ENCODE assay signal across 6 cellular contexts in genomic region chr11:66327171-66328035, GRCh38. TPM values are rescaled to one million over a fixed set of nuclear protein-coding genes. Genes with fewer than 3 reads are reported as not detected.
DNase-seq lines count a peak whose midpoint lies in the region; ATAC-seq, FAIRE-seq and TF ChIP-seq lines count a peak whose summit lies in the region.

No MANE protein-coding gene starts in this region.

- H3K4me1 ChIP-seq in HepG2 (ENCODE audit: insufficient read depth, low read length), result peaks cover 64% of the 10 kb centered on the region
- peaks cover 0 to 8% (median 0%) of the 10 kb centered on the region in 4 donors for H3K4me1 ChIP-seq in right lobe of liver
- H3K4me1 ChIP-seq in heart left ventricle, result peaks cover 4 to 39% (median 32%) of the 10 kb centered on the region in 12 donors

- H2AFZ ChIP-seq in HepG2 (ENCODE audit: low read length), result no peak overlapping the region

- H3K4me3 ChIP-seq in HepG2 (replicated peaks in 1 of 3; ENCODE audit: insufficient read depth in 1 of 3, low read depth in 2 of 3, low read length in 3 of 3) (peak overlapping the region in 2 of 3 experiments; percentile 11 to 76; a peak in 3 of 6 replicates), right lobe of liver (no peak overlapping the region), heart left ventricle (peak overlapping the region in 1 of 12 donors; percentile 3)

- POLR2A ChIA-PET in HepG2 (lab: Yijun Ruan, JAX), result interaction anchor here (1.0 to 1.8 kb wide), 4 partner anchors 9 to 39 kb away, joined by 7 to 40 read pairs (median 12); partner anchors contain the start of genes CD248, RIN1 and YIF1A

- H3K36me3 ChIP-seq in HepG2 (replicated peaks in 1 of 2; ENCODE audit: control insufficient read depth in 1 of 2, insufficient read depth in 2 of 2, low read length in 2 of 2) (no peaks in the 10 kb centered on the region), right lobe of liver (no peaks in the 10 kb centered on the region), heart left ventricle (peaks cover 0 to 6% (median 0%) of the 10 kb centered on the region in 9 donors)

- H3K79me2 ChIP-seq in HepG2 (ENCODE audit: insufficient read depth, low read length), result no peaks in the 10 kb centered on the region

- H3K27ac ChIP-seq in HepG2 (ENCODE audit: extremely low read length, insufficient read depth, low read length) (no peak overlapping the region), right lobe of liver (no peak overlapping the region), heart left ventricle (peak overlapping the region; percentile 25 to 86 (median 76))

- H3K27me3 ChIP-seq in HepG2 (ENCODE audit: control insufficient read depth in 1 of 2, insufficient read depth in 2 of 2, low read length in 2 of 2) (peaks cover 0 to 21% of the 10 kb centered on the region in 2 experiments; a peak in 3 of 5 replicates), right lobe of liver (no peaks in the 10 kb centered on the region), heart left ventricle (no peaks in the 10 kb centered on the region)

- H3K4me2 ChIP-seq in HepG2 (ENCODE audit: low read depth, low read length), result peak overlapping the region; percentile 100

- DNase-seq in HepG2 (ENCODE audit: low spot score) (no peak), right lobe of liver (no peak), heart left ventricle (peak in 2 of 5 donors; percentile 57 to 66), NCI-H446 (lab: John Stamatoyannopoulos, UW) (no peak), G401 (ENCODE audit: low spot score) (no peak), NCI-H1694 (lab: John Stamatoyannopoulos, UW) (no peak)

- no peak for TF ChIP-seq EP300 in HepG2 (IDR thresholded peaks at IDR 0.05; ENCODE audit: low read depth in 2 of 2, low read length in 2 of 2)
- TF ChIP-seq EP300 in HepG2 (CRISPR knock-in tag; IDR thresholded peaks at IDR 0.05; ENCODE audit: borderline replicate concordance), result no peak; the same call in 1 of the 2 replicates

- H3K9me3 ChIP-seq in HepG2 (ENCODE audit: low read length), result no peaks in the 10 kb centered on the region
- no peaks in the 10 kb centered on the region for H3K9me3 ChIP-seq in right lobe of liver
- H3K9me3 ChIP-seq in heart left ventricle, result no peaks in the 10 kb centered on the region

- no peak for TF ChIP-seq RAD21 in HepG2 (CRISPR knock-in tag; IDR thresholded peaks at IDR 0.05)

- no peak for FAIRE-seq in HepG2 (lab: Jason Lieb, UNC)

- TF ChIP-seq CTCF in HepG2 (CRISPR knock-in tag; IDR thresholded peaks at IDR 0.05) (no peak), right lobe of liver (IDR thresholded peaks at IDR 0.05) (no peak), heart left ventricle (IDR thresholded peaks at IDR 0.05) (no peak)

- no TSS peak for BruUV-seq in HepG2 (replicated peaks; lab: Mats Ljungman, UMichigan)

- WGBS in HepG2 (ENCODE audit: low lambda C conversion rate), result 37% methylated on average over 9 of the region's 11 CpGs
- WGBS in right lobe of liver (ENCODE audit: insufficient coverage, low coverage, low lambda C conversion rate, missing lambda C conversion rate), result 70% methylated on average over 10 of the region's 11 CpGs
- 68 to 75% (median 73%) methylated on average over 11 of the region's 11 CpGs for WGBS in heart left ventricle, 4 donors

- H3K9ac ChIP-seq in HepG2 (ENCODE audit: insufficient read depth, low read depth, low read length), result peak overlapping the region; percentile 53

- no peak for TF ChIP-seq POLR2A in HepG2 (IDR thresholded peaks at IDR 0.05; ENCODE audit: insufficient read depth in 1 of 2, low read depth in 2 of 2, low read length in 2 of 2)
- no peak for TF ChIP-seq POLR2A in right lobe of liver (IDR thresholded peaks at IDR 0.05)
- TF ChIP-seq POLR2A in heart left ventricle (IDR thresholded peaks at IDR 0.05), result no peak

- in situ Hi-C loops in HepG2 (cut with HindIII; ENCODE audit: extremely low pct_ligation_motif_present, low pct_unique_long_range_greater_than_20kb), result loop anchor here (5.0 kb wide), 1 partner anchor 35 kb away; the partner anchor contains the start of gene TMEM151A
- in situ Hi-C loops in G401 (cut with HindIII; ENCODE audit: low sequenced_read_pairs), result no loop called here

- intact Hi-C loops in HepG2 (cut with micrococcal nuclease; ENCODE audit: unreplicated experiment), result loop anchor here (1.0 to 5.0 kb wide), 2 partner anchors 16 to 545 kb away; partner anchors contain the start of gene AP5B1
- intact Hi-C loops in right lobe of liver (cut with DNase I), result no loop called here
- intact Hi-C loops in heart left ventricle (cut with DNase I), result loop anchor here in 9 of 10 donors (1.0 to 5.0 kb wide), 4 partner anchors 15 to 60 kb away; no protein-coding TSS in a partner anchor

- peak; percentile 31 for ATAC-seq in HepG2
- no peak for ATAC-seq in right lobe of liver
- peak in 3 of 4 donors; percentile 19 to 53 (median 33) for ATAC-seq in heart left ventricle

- CTCF ChIA-PET in HepG2 (lab: Yijun Ruan, JAX; ENCODE audit: low intra/inter-chr PET ratio, low total read pairs), result interaction anchor here (1.2 to 3.4 kb wide), 5 partner anchors 16 to 105 kb away, joined by 4 to 68 read pairs (median 7); no protein-coding TSS in a partner anchor

- no peaks in the 10 kb centered on the region for H4K20me1 ChIP-seq in HepG2 (ENCODE audit: insufficient read depth, low read length)

RNA-seq across cellular contexts. Expression of gene RIN1, which starts 8.8 kb away (rescaled TPM):
- total RNA-seq in HepG2 (2016; rRNA removed; fragmentation: Illumina TruSeq; extraction: Trizol) (3.9 and 4.1 TPM in 2 replicates), right lobe of liver (1 to 10 TPM in 3 of 6 experiments, under 1 TPM in 3; 0.46 to 1.8 (median 0.94) TPM), heart left ventricle (1 to 10 TPM in 8 of 9 donors, under 1 TPM in 1; 0.99 to 5.2 (median 1.5) TPM)
- 1.6 and 2.4 TPM in 2 replicates for total RNA-seq in HepG2 (2016; cell fraction: cytosol; rRNA removed; fragmentation: Illumina TruSeq; extraction: Trizol; ENCODE audit: low read depth)
- total RNA-seq in HepG2 (2016; cell fraction: insoluble cytoplasmic fraction; rRNA removed; fragmentation: Illumina TruSeq; extraction: Trizol), result 3.5 and 4.5 TPM in 2 replicates
- 2.0 and 2.9 TPM in 2 replicates for total RNA-seq in HepG2 (2016; cell fraction: membrane; rRNA removed; fragmentation: Illumina TruSeq; extraction: Trizol)
- total RNA-seq in HepG2 (2016; cell fraction: nucleus; rRNA removed; fragmentation: Illumina TruSeq; extraction: Trizol), result 3.5 TPM in 2 replicates
- polyA plus RNA-seq in HepG2 (2011; rRNA removed) (2.4 and 4.2 TPM in 2 replicates), heart left ventricle (1 to 10 TPM; 1.3 to 2.9 TPM)
- polyA plus RNA-seq in HepG2 (2011; cell fraction: cytosol; rRNA removed), result 3.6 and 24.3 TPM in 2 replicates
- polyA plus RNA-seq in HepG2 (2011; cell fraction: nucleus; rRNA removed), result 13.9 and 17.2 TPM in 2 replicates
- polyA plus RNA-seq in HepG2 (2012), result 3.3 TPM in 2 replicates
- 0.76 and 1.0 TPM in 2 replicates for polyA plus RNA-seq in HepG2 (2016; cell fraction: cytosol; fragmentation: Illumina TruSeq; extraction: Trizol; ENCODE audit: low read depth)
- 2.9 and 4.1 TPM in 2 replicates for polyA plus RNA-seq in HepG2 (2016; cell fraction: insoluble cytoplasmic fraction; fragmentation: Illumina TruSeq; extraction: Trizol; ENCODE audit: low read depth)
- polyA plus RNA-seq in HepG2 (2016; cell fraction: membrane; fragmentation: Illumina TruSeq; extraction: Trizol; ENCODE audit: low read depth), result 1.4 and 2.1 TPM in 2 replicates
- 8.7 and 9.1 TPM in 2 replicates for polyA plus RNA-seq in HepG2 (2016; cell fraction: nucleus; fragmentation: Illumina TruSeq; extraction: Trizol; ENCODE audit: insufficient read depth, low read depth)
- 6.2 and 14.2 TPM in 2 replicates for polyA minus RNA-seq in HepG2 (2011; rRNA and poly(A)+ RNA removed; ENCODE audit: low replicate concordance)
- polyA minus RNA-seq in HepG2 (2011; cell fraction: cytosol; rRNA and poly(A)+ RNA removed), result 2.4 and 4.0 TPM in 2 replicates
- 2.0 and 2.4 TPM in 2 replicates for polyA minus RNA-seq in HepG2 (2011; cell fraction: nucleus; rRNA and poly(A)+ RNA removed)
- total RNA-seq in G401 (2014; rRNA removed; shearing (Covaris generic)), result 34.3 and 46.6 TPM in 2 replicates

RNA-seq across cellular contexts. Expression of gene CD248, which starts 10.6 kb away (rescaled TPM):
- total RNA-seq in HepG2 (2016; rRNA removed; fragmentation: Illumina TruSeq; extraction: Trizol) (0.20 and 0.35 TPM in 2 replicates), right lobe of liver (1 to 10 TPM in 3 of 6 experiments, under 1 TPM in 3; 0.37 to 3.2 (median 0.94) TPM), heart left ventricle (10 to 100 TPM in 5 of 9 donors, 1 to 10 TPM in 4; 6.5 to 33.1 (median 11.8) TPM)
- total RNA-seq in HepG2 (2016; cell fraction: cytosol; rRNA removed; fragmentation: Illumina TruSeq; extraction: Trizol; ENCODE audit: low read depth), result not detected in 2 replicates
- total RNA-seq in HepG2 (2016; cell fraction: insoluble cytoplasmic fraction; rRNA removed; fragmentation: Illumina TruSeq; extraction: Trizol), result 0.09 and 0.35 TPM in 2 replicates
- total RNA-seq in HepG2 (2016; cell fraction: membrane; rRNA removed; fragmentation: Illumina TruSeq; extraction: Trizol), result 0.06 TPM in 1 of 2 replicates, not detected in the other
- total RNA-seq in HepG2 (2016; cell fraction: nucleus; rRNA removed; fragmentation: Illumina TruSeq; extraction: Trizol), result 0.37 and 0.44 TPM in 2 replicates
- polyA plus RNA-seq in HepG2 (2011; rRNA removed) (0.20 and 0.25 TPM in 2 replicates), heart left ventricle (10 to 100 TPM in 1 of 2 donors, 1 to 10 TPM in 1; 6.0 to 19.9 TPM)
- polyA plus RNA-seq in HepG2 (2011; cell fraction: cytosol; rRNA removed), result 0.23 and 0.32 TPM in 2 replicates
- 0.80 and 0.85 TPM in 2 replicates for polyA plus RNA-seq in HepG2 (2011; cell fraction: nucleus; rRNA removed)
- 0.51 and 1.1 TPM in 2 replicates for polyA plus RNA-seq in HepG2 (2012)
- polyA plus RNA-seq in HepG2 (2016; cell fraction: cytosol; fragmentation: Illumina TruSeq; extraction: Trizol; ENCODE audit: low read depth), result 0.08 and 0.09 TPM in 2 replicates
- polyA plus RNA-seq in HepG2 (2016; cell fraction: insoluble cytoplasmic fraction; fragmentation: Illumina TruSeq; extraction: Trizol; ENCODE audit: low read depth), result 0.27 and 0.71 TPM in 2 replicates
- polyA plus RNA-seq in HepG2 (2016; cell fraction: membrane; fragmentation: Illumina TruSeq; extraction: Trizol; ENCODE audit: low read depth), result 0.18 and 0.36 TPM in 2 replicates
- polyA plus RNA-seq in HepG2 (2016; cell fraction: nucleus; fragmentation: Illumina TruSeq; extraction: Trizol; ENCODE audit: insufficient read depth, low read depth), result 2.6 and 2.7 TPM in 2 replicates
- 0.09 and 1.0 TPM in 2 replicates for polyA minus RNA-seq in HepG2 (2011; rRNA and poly(A)+ RNA removed; ENCODE audit: low replicate concordance)
- 0.40 and 0.88 TPM in 2 replicates for polyA minus RNA-seq in HepG2 (2011; cell fraction: cytosol; rRNA and poly(A)+ RNA removed)
- 0.26 and 0.50 TPM in 2 replicates for polyA minus RNA-seq in HepG2 (2011; cell fraction: nucleus; rRNA and poly(A)+ RNA removed)
- 0.58 TPM in 1 of 2 replicates, not detected in the other for total RNA-seq in G401 (2014; rRNA removed; shearing (Covaris generic))

RNA-seq across cellular contexts. Expression of gene BRMS1, which starts 17.5 kb away (rescaled TPM):
- total RNA-seq in HepG2 (2016; rRNA removed; fragmentation: Illumina TruSeq; extraction: Trizol) (55.7 and 63.1 TPM in 2 replicates), right lobe of liver (10 to 100 TPM in 5 of 6 experiments, 1 to 10 TPM in 1; 8.2 to 31.9 (median 12.1) TPM), heart left ventricle (10 to 100 TPM in 8 of 9 donors, 1 to 10 TPM in 1; 9.7 to 39.2 (median 16.5) TPM)
- total RNA-seq in HepG2 (2016; cell fraction: cytosol; rRNA removed; fragmentation: Illumina TruSeq; extraction: Trizol; ENCODE audit: low read depth), result 15.1 and 18.0 TPM in 2 replicates
- total RNA-seq in HepG2 (2016; cell fraction: insoluble cytoplasmic fraction; rRNA removed; fragmentation: Illumina TruSeq; extraction: Trizol), result 55.6 and 65.9 TPM in 2 replicates
- total RNA-seq in HepG2 (2016; cell fraction: membrane; rRNA removed; fragmentation: Illumina TruSeq; extraction: Trizol), result 28.2 and 32.2 TPM in 2 replicates
- 23.2 and 25.5 TPM in 2 replicates for total RNA-seq in HepG2 (2016; cell fraction: nucleus; rRNA removed; fragmentation: Illumina TruSeq; extraction: Trizol)
- polyA plus RNA-seq in HepG2 (2011; rRNA removed) (15.8 and 16.8 TPM in 2 replicates), heart left ventricle (10 to 100 TPM; 24.7 to 77.4 TPM)
- polyA plus RNA-seq in HepG2 (2011; cell fraction: cytosol; rRNA removed), result 15.3 and 20.1 TPM in 2 replicates
- polyA plus RNA-seq in HepG2 (2011; cell fraction: nucleus; rRNA removed), result 19.9 and 20.4 TPM in 2 replicates
- polyA plus RNA-seq in HepG2 (2012), result 8.8 and 11.6 TPM in 2 replicates
- 11.6 and 12.3 TPM in 2 replicates for polyA plus RNA-seq in HepG2 (2016; cell fraction: cytosol; fragmentation: Illumina TruSeq; extraction: Trizol; ENCODE audit: low read depth)
- 54.5 and 57.6 TPM in 2 replicates for polyA plus RNA-seq in HepG2 (2016; cell fraction: insoluble cytoplasmic fraction; fragmentation: Illumina TruSeq; extraction: Trizol; ENCODE audit: low read depth)
- 20.8 and 22.1 TPM in 2 replicates for polyA plus RNA-seq in HepG2 (2016; cell fraction: membrane; fragmentation: Illumina TruSeq; extraction: Trizol; ENCODE audit: low read depth)
- 38.8 and 42.9 TPM in 2 replicates for polyA plus RNA-seq in HepG2 (2016; cell fraction: nucleus; fragmentation: Illumina TruSeq; extraction: Trizol; ENCODE audit: insufficient read depth, low read depth)
- polyA minus RNA-seq in HepG2 (2011; rRNA and poly(A)+ RNA removed; ENCODE audit: low replicate concordance), result 8.1 and 30.0 TPM in 2 replicates
- polyA minus RNA-seq in HepG2 (2011; cell fraction: cytosol; rRNA and poly(A)+ RNA removed), result 2.9 TPM in 2 replicates
- 4.2 and 5.5 TPM in 2 replicates for polyA minus RNA-seq in HepG2 (2011; cell fraction: nucleus; rRNA and poly(A)+ RNA removed)
- 92.6 and 111 TPM in 2 replicates for total RNA-seq in G401 (2014; rRNA removed; shearing (Covaris generic))

RNA-seq across cellular contexts. Expression of gene B4GAT1, which starts 20.0 kb away (rescaled TPM):
- 44.9 and 109 TPM in 2 replicates for total RNA-seq in HepG2 (2016; rRNA removed; fragmentation: Illumina TruSeq; extraction: Trizol)
- total RNA-seq in HepG2 (2016; cell fraction: cytosol; rRNA removed; fragmentation: Illumina TruSeq; extraction: Trizol; ENCODE audit: low read depth), result 15.0 and 17.3 TPM in 2 replicates
- total RNA-seq in HepG2 (2016; cell fraction: insoluble cytoplasmic fraction; rRNA removed; fragmentation: Illumina TruSeq; extraction: Trizol), result 41.0 and 117 TPM in 2 replicates
- total RNA-seq in HepG2 (2016; cell fraction: membrane; rRNA removed; fragmentation: Illumina TruSeq; extraction: Trizol), result 35.2 and 38.9 TPM in 2 replicates
- total RNA-seq in HepG2 (2016; cell fraction: nucleus; rRNA removed; fragmentation: Illumina TruSeq; extraction: Trizol), result 80.6 and 90.0 TPM in 2 replicates
- polyA plus RNA-seq in HepG2 (2011; rRNA removed), result 40.4 and 47.8 TPM in 2 replicates
- 35.5 and 44.1 TPM in 2 replicates for polyA plus RNA-seq in HepG2 (2011; cell fraction: cytosol; rRNA removed)
- 29.5 and 32.3 TPM in 2 replicates for polyA plus RNA-seq in HepG2 (2011; cell fraction: nucleus; rRNA removed)
- polyA plus RNA-seq in HepG2 (2012), result 64.9 and 76.3 TPM in 2 replicates
- 13.3 and 16.5 TPM in 2 replicates for polyA plus RNA-seq in HepG2 (2016; cell fraction: cytosol; fragmentation: Illumina TruSeq; extraction: Trizol; ENCODE audit: low read depth)
- polyA plus RNA-seq in HepG2 (2016; cell fraction: insoluble cytoplasmic fraction; fragmentation: Illumina TruSeq; extraction: Trizol; ENCODE audit: low read depth), result 40.4 and 42.0 TPM in 2 replicates
- 25.2 and 28.0 TPM in 2 replicates for polyA plus RNA-seq in HepG2 (2016; cell fraction: membrane; fragmentation: Illumina TruSeq; extraction: Trizol; ENCODE audit: low read depth)
- polyA plus RNA-seq in HepG2 (2016; cell fraction: nucleus; fragmentation: Illumina TruSeq; extraction: Trizol; ENCODE audit: insufficient read depth, low read depth), result 122 and 134 TPM in 2 replicates
- 4.0 and 58.3 TPM in 2 replicates for polyA minus RNA-seq in HepG2 (2011; rRNA and poly(A)+ RNA removed; ENCODE audit: low replicate concordance)
- polyA minus RNA-seq in HepG2 (2011; cell fraction: cytosol; rRNA and poly(A)+ RNA removed), result 26.4 and 32.5 TPM in 2 replicates
- polyA minus RNA-seq in HepG2 (2011; cell fraction: nucleus; rRNA and poly(A)+ RNA removed), result 7.3 and 8.3 TPM in 2 replicates
- 10 to 100 TPM in 5 of 6 experiments, 1 to 10 TPM in 1; 6.3 to 25.4 (median 15.6) TPM for total RNA-seq in right lobe of liver
- 100 to 1,000 TPM in 1 of 9 donors, 10 to 100 TPM in 8; 37.3 to 109 (median 52.3) TPM for total RNA-seq in heart left ventricle
- polyA plus RNA-seq in heart left ventricle, result 10 to 100 TPM; 37.2 to 54.0 TPM
- 22.2 and 23.7 TPM in 2 replicates for total RNA-seq in G401 (2014; rRNA removed; shearing (Covaris generic))

RNA-seq across cellular contexts. Expression of gene TMEM151A, which starts 35.7 kb away (rescaled TPM):
- total RNA-seq in HepG2 (2016; rRNA removed; fragmentation: Illumina TruSeq; extraction: Trizol) (0.10 and 0.18 TPM in 2 replicates), right lobe of liver (under 1 TPM in 4 of 6 experiments, not detected in 2; 0.13 to 0.86 (median 0.45) TPM), heart left ventricle (1 to 10 TPM in 1 of 9 donors, under 1 TPM in 3, not detected in 5; 0.09 to 7.9 (median 0.18) TPM)
- 0.09 and 0.10 TPM in 2 replicates for total RNA-seq in HepG2 (2016; cell fraction: cytosol; rRNA removed; fragmentation: Illumina TruSeq; extraction: Trizol; ENCODE audit: low read depth)
- total RNA-seq in HepG2 (2016; cell fraction: insoluble cytoplasmic fraction; rRNA removed; fragmentation: Illumina TruSeq; extraction: Trizol), result 0.09 and 0.13 TPM in 2 replicates
- total RNA-seq in HepG2 (2016; cell fraction: membrane; rRNA removed; fragmentation: Illumina TruSeq; extraction: Trizol), result 0.10 and 0.15 TPM in 2 replicates
- 0.13 and 0.19 TPM in 2 replicates for total RNA-seq in HepG2 (2016; cell fraction: nucleus; rRNA removed; fragmentation: Illumina TruSeq; extraction: Trizol)
- polyA plus RNA-seq in HepG2 (2011; rRNA removed) (0.33 and 0.48 TPM in 2 replicates), heart left ventricle (under 1 TPM; 0.08 TPM)
- 0.35 and 0.48 TPM in 2 replicates for polyA plus RNA-seq in HepG2 (2011; cell fraction: cytosol; rRNA removed)
- 0.74 and 0.76 TPM in 2 replicates for polyA plus RNA-seq in HepG2 (2011; cell fraction: nucleus; rRNA removed)
- 0.40 and 0.52 TPM in 2 replicates for polyA plus RNA-seq in HepG2 (2012)
- 0.07 TPM in 1 of 2 replicates, not detected in the other for polyA plus RNA-seq in HepG2 (2016; cell fraction: cytosol; fragmentation: Illumina TruSeq; extraction: Trizol; ENCODE audit: low read depth)
- polyA plus RNA-seq in HepG2 (2016; cell fraction: insoluble cytoplasmic fraction; fragmentation: Illumina TruSeq; extraction: Trizol; ENCODE audit: low read depth), result 0.14 and 0.15 TPM in 2 replicates
- 0.11 and 0.16 TPM in 2 replicates for polyA plus RNA-seq in HepG2 (2016; cell fraction: membrane; fragmentation: Illumina TruSeq; extraction: Trizol; ENCODE audit: low read depth)
- 0.17 and 0.18 TPM in 2 replicates for polyA plus RNA-seq in HepG2 (2016; cell fraction: nucleus; fragmentation: Illumina TruSeq; extraction: Trizol; ENCODE audit: insufficient read depth, low read depth)
- 0.09 and 1.0 TPM in 2 replicates for polyA minus RNA-seq in HepG2 (2011; rRNA and poly(A)+ RNA removed; ENCODE audit: low replicate concordance)
- 0.26 and 0.30 TPM in 2 replicates for polyA minus RNA-seq in HepG2 (2011; cell fraction: cytosol; rRNA and poly(A)+ RNA removed)
- 0.62 and 0.77 TPM in 2 replicates for polyA minus RNA-seq in HepG2 (2011; cell fraction: nucleus; rRNA and poly(A)+ RNA removed)
- total RNA-seq in G401 (2014; rRNA removed; shearing (Covaris generic)), result 2.8 TPM in 1 of 2 replicates, not detected in the other

Comparison
In these comparisons a context has a peak if more than half of its experiments do, and no peak if none do; other contexts are left out.
1. ATAC-seq: peak in HepG2 (single experiment) and heart left ventricle (3 of 4); none in right lobe of liver (0 of 4).
2. H3K4me3 ChIP-seq: peak in HepG2 (2 of 3); none in right lobe of liver (0 of 3).
3. intact Hi-C loops: an anchor here in HepG2 (1.0 to 5.0 kb wide) and heart left ventricle (1.0 to 5.0 kb wide); none called in right lobe of liver.
4. H3K27ac ChIP-seq: peak in heart left ventricle (12 of 12); none in HepG2 (single experiment) and right lobe of liver (0 of 3).